In genomic region chr2:3505771-3506170, GRCh38 we compare ENCODE assay signal across 19 cellular contexts. TPM values are rescaled to one million over a fixed set of nuclear protein-coding genes. Genes with fewer than 3 reads are reported as not detected.
A peak's percentile ranks its signal among the peaks of the same experiment; 100 is the strongest.
DNase-seq lines count a peak whose midpoint lies in the region; ATAC-seq, FAIRE-seq and TF ChIP-seq lines count a peak whose summit lies in the region.
"Had no signal": no experiment of that assay in that cellular context is flagged by ENCODE, and none has a peak within 500 bp of the region (broad histone marks: within the 10 kb centered on the region; RNA-seq: fewer than 3 reads in every experiment).

No MANE protein-coding gene starts in this region.

- DNase-seq in SJSA1 (ENCODE audit: low read depth in 1 of 2, low spot score in 2 of 2) (peak; percentile 39), left ventricle myocardium superior (no peak), small intestine (peak; percentile 33), AG08395 (ENCODE audit: low spot score) (no peak), ascending aorta (ENCODE audit: low spot score in 2 of 2) (no peak)
- no peak for DNase-seq in activated effector memory CD4-positive, alpha-beta T cell treated with anti-CD3 and anti-CD28 coated beads, Interleukin-2, amount 50 U/mL, for 16 hours
- DNase-seq: activated CD4-positive, alpha-beta T cell treated with anti-CD3 and anti-CD28 coated beads for 48 hours; CD4-positive, alpha-beta T cell; naive thymus-derived CD8-positive, alpha-beta T cell; NCI-H1048; NCI-H226; PC-9; sigmoid colon; stomach; T-cell had no signal

- peak; percentile 75 for ATAC-seq in HG02759 (IDR thresholded peaks at IDR 0.05; ENCODE audit: unreplicated experiment)
- ATAC-seq in left ventricle myocardium superior: peak; percentile 74
- ATAC-seq: gastroesophageal sphincter; naive thymus-derived CD8-positive, alpha-beta T cell; T-cell had no signal

- TF ChIP-seq CTCF in ascending aorta (IDR thresholded peaks at IDR 0.05): no peak

- no peaks in the 10 kb centered on the region for H3K9me3 ChIP-seq in SJSA1 (replicated peaks)
- no peaks in the 10 kb centered on the region for H3K9me3 ChIP-seq in small intestine (ENCODE audit: control insufficient read depth, low read depth)
- no peaks in the 10 kb centered on the region for H3K9me3 ChIP-seq in ascending aorta
- H3K9me3 ChIP-seq: gastroesophageal sphincter, sigmoid colon, stomach had no signal

- intact Hi-C loops in left ventricle myocardium superior (cut with micrococcal nuclease): no loop called here
- intact Hi-C loops in ascending aorta (cut with DNase I): no loop called here

- 38 to 46% (median 41%) methylated on average over 4 of the region's 4 CpGs for WGBS in small intestine, 3 donors

- H3K27ac ChIP-seq in SJSA1: no peak overlapping the region
- H3K27ac ChIP-seq in small intestine (ENCODE audit: low read depth in 1 of 2, low read length in 1 of 2): no peak overlapping the region
- no peak overlapping the region for H3K27ac ChIP-seq in ascending aorta
- H3K27ac ChIP-seq: gastroesophageal sphincter, PC-9, sigmoid colon had no signal

- no peaks in the 10 kb centered on the region for H3K27me3 ChIP-seq in SJSA1 (replicated peaks)
- H3K27me3 ChIP-seq in small intestine (ENCODE audit: control insufficient read depth in 2 of 2, insufficient read depth in 2 of 2, low read length in 2 of 2): no peaks in the 10 kb centered on the region
- H3K27me3 ChIP-seq in ascending aorta: no peaks in the 10 kb centered on the region
- H3K27me3 ChIP-seq: gastroesophageal sphincter, sigmoid colon, stomach had no signal

- FAIRE-seq in small intestine (lab: Jason Lieb, UNC): no peak
- FAIRE-seq: G401.6, GM18507 had no signal

- H3K4me1 ChIP-seq in SJSA1 (replicated peaks): peaks cover 9% of the 10 kb centered on the region; the same call in 1 of the 2 replicates
- no peaks in the 10 kb centered on the region for H3K4me1 ChIP-seq in small intestine (ENCODE audit: control insufficient read depth in 2 of 2, insufficient read depth in 1 of 2, low read depth in 1 of 2, low read length in 1 of 2)
- H3K4me1 ChIP-seq in ascending aorta: no peaks in the 10 kb centered on the region
- H3K4me1 ChIP-seq: gastroesophageal sphincter, sigmoid colon had no signal

- H3K36me3 ChIP-seq in SJSA1: peaks cover 15% of the 10 kb centered on the region
- H3K36me3 ChIP-seq in small intestine (ENCODE audit: control insufficient read depth in 2 of 2, insufficient read depth in 2 of 2, low read length in 2 of 2): peaks cover 3 to 17% of the 10 kb centered on the region in 2 donors
- peaks cover 24 to 65% of the 10 kb centered on the region in 2 donors for H3K36me3 ChIP-seq in ascending aorta

- no peak overlapping the region for H3K4me3 ChIP-seq in SJSA1
- H3K4me3 ChIP-seq in small intestine (ENCODE audit: low read depth in 1 of 2, low read length in 2 of 2): no peak overlapping the region
- H3K4me3 ChIP-seq in ascending aorta: no peak overlapping the region
- H3K4me3 ChIP-seq: gastroesophageal sphincter, PC-9, sigmoid colon, stomach had no signal

RNA-seq across cellular contexts. Expression of gene ADI1, which starts 13.6 kb away (rescaled TPM):
- total RNA-seq in SJSA1 (2014; rRNA removed; shearing (Covaris generic)): 78.2 and 82.7 TPM in 2 replicates
- total RNA-seq in left ventricle myocardium superior: 153 TPM
- polyA plus RNA-seq in small intestine: 100 to 1,000 TPM in 2 of 3 donors, 10 to 100 TPM in 1; 65.4 to 615 (median 326) TPM
- 40.9 TPM for total RNA-seq in ascending aorta

RNA-seq across cellular contexts. Expression of gene RNASEH1, which starts 52.4 kb away (rescaled TPM):
- total RNA-seq in SJSA1 (2014; rRNA removed; shearing (Covaris generic)): 53.0 and 57.8 TPM in 2 replicates
- total RNA-seq in left ventricle myocardium superior: 22.9 TPM
- 10 to 100 TPM in 1 of 3 donors, 1 to 10 TPM in 2; 5.1 to 16.4 (median 5.6) TPM for polyA plus RNA-seq in small intestine
- 9.3 TPM for total RNA-seq in ascending aorta

Comparison
In these comparisons a context has a peak if more than half of its experiments do, and no peak if none do; other contexts are left out.
1. DNase-seq: peak in SJSA1 (2 of 2) and small intestine (single experiment); none in left ventricle myocardium superior (single experiment), activated effector memory CD4-positive, alpha-beta T cell treated with anti-CD3 and anti-CD28 coated beads, Interleukin-2, amount 50 U/mL, for 16 hours (single experiment), AG08395 (single experiment) and ascending aorta (0 of 2).